ENCODE assay signal across 18 cellular contexts in genomic region chr7:152362128-152362926, GRCh38.
"Had no signal": no experiment of that assay in that cellular context is flagged by ENCODE, and none has a peak within 500 bp of the region (broad histone marks: within the 10 kb centered on the region; RNA-seq: fewer than 3 reads in every experiment).

No MANE protein-coding gene starts in this region.

- H3K27ac Mint-ChIP-seq: activated naive CD4-positive, alpha-beta T cell treated with anti-CD3 and anti-CD28 coated beads for 36 hours; activated T-helper 1 cell treated with anti-CD3 and anti-CD28 coated beads, Interleukin-12 subunit alpha, Interleukin-12 subunit beta, Interleukin-2, Interleukin-4 antibody, amounts not matched to agents 30 ng/mL and 10 ng/mL and 1 ng/mL, durations not matched to agents 14 hours and 24 hours and 36 hours; endodermal cell had no signal

- ATAC-seq: lower lobe of right lung had no signal

- DNase-seq: activated CD4-positive, alpha-beta T cell treated with anti-CD3 and anti-CD28 coated beads, Interleukin-2, amount 50 U/mL, for 4 hours; activated CD8-positive, alpha-beta memory T cell treated with anti-CD3 and anti-CD28 coated beads, Interleukin-2, amount 50 U/mL, for 4 hours; activated naive CD4-positive, alpha-beta T cell treated with anti-CD3 and anti-CD28 coated beads for 36 hours; amygdala; brain microvascular endothelial cell; dermis blood vessel endothelial cell; endodermal cell; erythroblast; hippocampal formation; lower lobe of right lung; midbrain; small intestine; substantia nigra; T-helper 2 cell; trophoblast cell had no signal

- H3K4me3 Mint-ChIP-seq: activated naive CD4-positive, alpha-beta T cell treated with anti-CD3 and anti-CD28 coated beads for 36 hours; activated T-helper 1 cell treated with anti-CD3 and anti-CD28 coated beads, Interleukin-12 subunit alpha, Interleukin-12 subunit beta, Interleukin-2, Interleukin-4 antibody, amounts not matched to agents 30 ng/mL and 10 ng/mL and 1 ng/mL, durations not matched to agents 14 hours and 24 hours and 36 hours; endodermal cell had no signal

- FAIRE-seq: TTC549 had no signal

- H3K36me3 ChIP-seq: brain microvascular endothelial cell, lower lobe of right lung, right atrium auricular region had no signal

- H3K27me3 ChIP-seq: brain microvascular endothelial cell, right atrium auricular region had no signal

- H3K4me3 ChIP-seq: lower lobe of right lung, right atrium auricular region had no signal

- H3K9me3 Mint-ChIP-seq: endodermal cell had no signal

- H3K27ac ChIP-seq: brain microvascular endothelial cell, lower lobe of right lung, right atrium auricular region had no signal
